ENCODE assay signal across 1 cellular context in the genomic region with DNA sequence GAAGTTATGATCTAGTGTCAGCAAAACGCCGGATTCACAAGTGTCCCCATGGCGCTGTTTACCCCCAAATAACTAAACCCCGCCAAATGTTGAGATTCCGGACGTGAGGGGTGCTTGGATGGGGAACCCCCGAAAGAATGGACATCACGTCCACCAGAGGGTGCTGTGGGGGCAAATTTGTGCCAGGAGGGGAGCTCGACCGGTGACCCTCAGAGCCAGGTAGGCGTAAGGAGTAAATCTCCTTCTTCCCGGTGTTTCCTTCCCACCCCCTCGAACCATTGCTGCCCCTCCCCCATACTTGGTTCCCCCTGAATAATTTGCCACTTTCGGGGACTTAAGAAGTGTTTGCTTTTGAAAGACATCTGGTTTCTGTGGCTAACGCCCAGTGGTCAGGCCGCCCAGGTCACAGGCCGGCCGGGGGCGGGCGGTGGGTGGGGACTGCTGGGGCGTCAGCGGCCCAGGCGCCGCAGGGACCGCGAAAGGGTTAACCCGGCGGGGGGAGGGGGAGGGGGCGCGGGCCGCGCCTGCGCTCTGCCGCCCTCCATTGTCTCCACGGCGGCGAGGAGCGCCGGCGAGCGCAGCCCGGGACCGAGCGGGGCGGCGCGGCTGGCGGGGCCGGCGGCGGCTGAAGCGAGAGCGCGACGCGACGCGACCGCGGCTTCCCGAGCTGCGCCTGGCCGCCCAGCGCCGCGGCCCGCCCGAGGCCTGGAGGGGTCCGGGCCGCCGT.
TF ChIP-seq lines count a peak whose summit lies in the region.

ZNRF1 (plus strand) TSS at position 544 of the 727 bp plus-strand sequence. CDS start 648 bp downstream, outside the sequence.

TF ChIP-seq in H1, 55 proteins besides CTCF, POLR2A, EP300 and RAD21:
- no peak for TF ChIP-seq SUZ12 (IDR thresholded peaks at IDR 0.05; ENCODE audit: low read length)
- peak; percentile 39; the same call in 1 of the 2 replicates for TF ChIP-seq TBP (IDR thresholded peaks at IDR 0.05; ENCODE audit: low read depth, low read length)
- TF ChIP-seq KDM4A (IDR thresholded peaks at IDR 0.05; ENCODE audit: low read depth, low read length, severe bottlenecking) = no peak
- 0 out of 2 replicates have a peak, but pooled peaks have one; percentile 5 for TF ChIP-seq YY1 (IDR thresholded peaks at IDR 0.05; ENCODE audit: low read depth, low read length)
- peak; percentile 45; the same call in 1 of the 2 replicates for TF ChIP-seq RBBP5 (IDR thresholded peaks at IDR 0.05; ENCODE audit: borderline replicate concordance, low read depth, low read length)
- TF ChIP-seq KDM1A (IDR thresholded peaks at IDR 0.05; ENCODE audit: borderline replicate concordance, low read length) = peak; percentile 95
- peak; percentile 8; the same call in 1 of the 2 replicates for TF ChIP-seq SP1 (IDR thresholded peaks at IDR 0.05; ENCODE audit: low read depth, low read length)
- TF ChIP-seq SIN3A (conservative IDR thresholded peaks at IDR 0.05 in 1 of 2, IDR thresholded peaks at IDR 0.05 in 1 of 2; ENCODE audit: low read depth in 1 of 2, low read length in 2 of 2) = peak in 1 of 2 experiments; percentile 54; a peak in 1 of 4 replicates
- no peak for TF ChIP-seq KDM5A (IDR thresholded peaks at IDR 0.05; ENCODE audit: low read length)
- no peak for TF ChIP-seq CTBP2 (IDR thresholded peaks at IDR 0.05; ENCODE audit: borderline replicate concordance, insufficient read depth, insufficient read length, low read length)
- TF ChIP-seq POLR2AphosphoS5 (IDR thresholded peaks at IDR 0.05; ENCODE audit: low read depth, low read length) = peak; percentile 28
- TF ChIP-seq JUND (IDR thresholded peaks at IDR 0.05; ENCODE audit: low read length) = no peak
- TF ChIP-seq ASH2L (IDR thresholded peaks at IDR 0.05; ENCODE audit: low read length) = peak; percentile 63
- TF ChIP-seq MAX (IDR thresholded peaks at IDR 0.05) = 0 out of 2 replicates have a peak, but pooled peaks have one; percentile 3
- no peak for TF ChIP-seq USF2 (IDR thresholded peaks at IDR 0.05; ENCODE audit: low read length)
- TF ChIP-seq SP4 (IDR thresholded peaks at IDR 0.05; ENCODE audit: low read length) = no peak
- TF ChIP-seq CREB1 (IDR thresholded peaks at IDR 0.05) = peak; percentile 17; the same call in 1 of the 2 replicates
- peak; percentile 46 for TF ChIP-seq NRF1 (IDR thresholded peaks at IDR 0.05; ENCODE audit: low read depth, low read length)
- 0 out of 2 replicates have a peak, but pooled peaks have one; percentile 5 for TF ChIP-seq TCF12 (IDR thresholded peaks at IDR 0.05; ENCODE audit: low read depth, low read length)
- no peak for TF ChIP-seq RNF2 (IDR thresholded peaks at IDR 0.05; ENCODE audit: borderline replicate concordance, low read depth, low read length, missing control alignments, poor library complexity, severe bottlenecking)
- 0 out of 2 replicates have a peak, but pooled peaks have one; percentile 48 for TF ChIP-seq TEAD4 (IDR thresholded peaks at IDR 0.05; ENCODE audit: low read depth, low read length)
- TF ChIP-seq RXRA (IDR thresholded peaks at IDR 0.05; ENCODE audit: insufficient read depth, low read depth, low read length) = no peak
- TF ChIP-seq NANOG (IDR thresholded peaks at IDR 0.05; ENCODE audit: insufficient read depth, low read depth, low read length, poor library complexity, severe bottlenecking) = no peak
- TF ChIP-seq CBX5 (IDR thresholded peaks at IDR 0.05; ENCODE audit: low read depth, low read length) = no peak
- TF ChIP-seq BCL11A (IDR thresholded peaks at IDR 0.05; ENCODE audit: low read depth in 2 of 2, low read length in 2 of 2) = no peak
- 0 out of 2 replicates have a peak, but pooled peaks have one; percentile 31 for TF ChIP-seq TAF1 (IDR thresholded peaks at IDR 0.05; ENCODE audit: low read depth, low read length)
- no peak for TF ChIP-seq CHD2 (IDR thresholded peaks at IDR 0.05; ENCODE audit: low read length)
- TF ChIP-seq CBX8 (IDR thresholded peaks at IDR 0.05; ENCODE audit: borderline replicate concordance, low read depth, low read length) = no peak
- TF ChIP-seq HDAC6 (IDR thresholded peaks at IDR 0.05; ENCODE audit: low read depth, low read length) = no peak
TF ChIP-seq in H1: peak in this region for 14.
